Comparison of ENCODE assay signal across 13 cellular contexts in genomic region chr2:120892967-120893667, GRCh38.
A peak's percentile ranks its signal among the peaks of the same experiment; 100 is the strongest.
DNase-seq lines count a peak whose midpoint lies in the region; ATAC-seq and TF ChIP-seq lines count a peak whose summit lies in the region.
"Had no signal": no experiment of that assay in that cellular context is flagged by ENCODE, and none has a peak within 500 bp of the region (broad histone marks: within the 10 kb centered on the region; RNA-seq: fewer than 3 reads in every experiment).

No MANE protein-coding gene starts in this region.

- H3K9me3 Mint-ChIP-seq in activated naive CD8-positive, alpha-beta T cell treated with anti-CD3 and anti-CD28 coated beads, Interleukin-2, amount 50 U/mL, for 24 hours, result no peaks in the 10 kb centered on the region
- H3K9me3 Mint-ChIP-seq: central memory CD8-positive, alpha-beta T cell had no signal

- H3K27me3 ChIP-seq in adrenal gland (no peaks in the 10 kb centered on the region), body of pancreas (no peaks in the 10 kb centered on the region)

- 52 to 68% (median 60%) methylated on average over 11 of the region's 11 CpGs for WGBS in adrenal gland, 4 donors
- 80 to 83% methylated on average over 11 of the region's 11 CpGs for WGBS in body of pancreas, 2 donors

- H3K4me3 ChIP-seq in adrenal gland (no peak overlapping the region), body of pancreas (no peak overlapping the region)

- H3K27ac ChIP-seq in adrenal gland (peak overlapping the region in 3 of 5 donors; percentile 17 to 61 (median 42)), body of pancreas (no peak overlapping the region)

- intact Hi-C loops in adrenal gland (cut with DNase I), result no loop called here
- intact Hi-C loops in body of pancreas (cut with DNase I), result no loop called here

- H3K4me1 Mint-ChIP-seq in activated naive CD8-positive, alpha-beta T cell treated with anti-CD3 and anti-CD28 coated beads, Interleukin-2, amount 50 U/mL, for 24 hours, result no peaks in the 10 kb centered on the region
- H3K4me1 Mint-ChIP-seq: B cell; central memory CD8-positive, alpha-beta T cell had no signal

- DNase-seq in AG08395 (ENCODE audit: low spot score) (peak; percentile 66), adrenal gland (no peak), glomerular visceral epithelial cell (ENCODE audit: extremely low spot score) (peak; percentile 52), non-pigmented ciliary epithelial cell (ENCODE audit: low read depth) (peak; percentile 27), body of pancreas (no peak)
- DNase-seq in activated naive CD8-positive, alpha-beta T cell treated with anti-CD3 and anti-CD28 coated beads, Interleukin-2, amount 50 U/mL, for 24 hours, result no peak
- DNase-seq: activated T-cell treated with anti-CD3 and anti-CD28 coated beads for 4 hours; NCI-H2171 treated with DMSO at 0.1 percent for 48 hours; stimulated activated CD4-positive, alpha-beta T cell treated with anti-CD3 and anti-CD28 coated beads, Interleukin-12 subunit alpha, Interleukin-12 subunit beta, amount 100 ng/mL, for 4 hours had no signal

- H3K9me3 ChIP-seq in adrenal gland (replicated peaks in 1 of 3) (no peaks in the 10 kb centered on the region), body of pancreas (no peaks in the 10 kb centered on the region)

- no peak for ATAC-seq in activated naive CD8-positive, alpha-beta T cell treated with anti-CD3 and anti-CD28 coated beads, Interleukin-2, amount 50 U/mL, for 24 hours
- ATAC-seq in body of pancreas, result no peak
- ATAC-seq in GM21529 (IDR thresholded peaks at IDR 0.05; ENCODE audit: unreplicated experiment), result no peak
- ATAC-seq in HG03442 (IDR thresholded peaks at IDR 0.05; ENCODE audit: unreplicated experiment), result no peak

- no peaks in the 10 kb centered on the region for H3K27me3 Mint-ChIP-seq in activated naive CD8-positive, alpha-beta T cell treated with anti-CD3 and anti-CD28 coated beads, Interleukin-2, amount 50 U/mL, for 24 hours
- H3K27me3 Mint-ChIP-seq: B cell; central memory CD8-positive, alpha-beta T cell had no signal

- no peaks in the 10 kb centered on the region for H3K36me3 Mint-ChIP-seq in activated naive CD8-positive, alpha-beta T cell treated with anti-CD3 and anti-CD28 coated beads, Interleukin-2, amount 50 U/mL, for 24 hours (ENCODE audit: low read depth)

- H3K36me3 ChIP-seq in adrenal gland (replicated peaks in 1 of 2) (no peaks in the 10 kb centered on the region), body of pancreas (replicated peaks in 1 of 2; ENCODE audit: insufficient read depth in 1 of 2, low read depth in 2 of 2) (no peaks in the 10 kb centered on the region)

- TF ChIP-seq POLR2A in adrenal gland (IDR thresholded peaks at IDR 0.05) (no peak), body of pancreas (IDR thresholded peaks at IDR 0.05) (no peak)

- TF ChIP-seq CTCF in adrenal gland (IDR thresholded peaks at IDR 0.05) (no peak), body of pancreas (IDR thresholded peaks at IDR 0.05) (no peak)

- no peak overlapping the region for H3K4me3 Mint-ChIP-seq in activated naive CD8-positive, alpha-beta T cell treated with anti-CD3 and anti-CD28 coated beads, Interleukin-2, amount 50 U/mL, for 24 hours
- H3K4me3 Mint-ChIP-seq: B cell; central memory CD8-positive, alpha-beta T cell had no signal

- no peak overlapping the region for H3K27ac Mint-ChIP-seq in activated naive CD8-positive, alpha-beta T cell treated with anti-CD3 and anti-CD28 coated beads, Interleukin-2, amount 50 U/mL, for 24 hours
- H3K27ac Mint-ChIP-seq: B cell had no signal

- H3K4me1 ChIP-seq in adrenal gland (replicated peaks in 1 of 2) (peaks cover 0 to 4% of the 10 kb centered on the region in 2 donors), body of pancreas (no peaks in the 10 kb centered on the region)

Comparison
In these comparisons a context has a peak if more than half of its experiments do, and no peak if none do; other contexts are left out.
1. DNase-seq: peak in AG08395 (single experiment), glomerular visceral epithelial cell (single experiment) and non-pigmented ciliary epithelial cell (single experiment); none in adrenal gland (0 of 7), activated naive CD8-positive, alpha-beta T cell treated with anti-CD3 and anti-CD28 coated beads, Interleukin-2, amount 50 U/mL, for 24 hours (single experiment) and body of pancreas (0 of 4).
2. H3K27ac ChIP-seq: peak in adrenal gland (3 of 5); none in body of pancreas (0 of 4).